In the genomic region with DNA sequence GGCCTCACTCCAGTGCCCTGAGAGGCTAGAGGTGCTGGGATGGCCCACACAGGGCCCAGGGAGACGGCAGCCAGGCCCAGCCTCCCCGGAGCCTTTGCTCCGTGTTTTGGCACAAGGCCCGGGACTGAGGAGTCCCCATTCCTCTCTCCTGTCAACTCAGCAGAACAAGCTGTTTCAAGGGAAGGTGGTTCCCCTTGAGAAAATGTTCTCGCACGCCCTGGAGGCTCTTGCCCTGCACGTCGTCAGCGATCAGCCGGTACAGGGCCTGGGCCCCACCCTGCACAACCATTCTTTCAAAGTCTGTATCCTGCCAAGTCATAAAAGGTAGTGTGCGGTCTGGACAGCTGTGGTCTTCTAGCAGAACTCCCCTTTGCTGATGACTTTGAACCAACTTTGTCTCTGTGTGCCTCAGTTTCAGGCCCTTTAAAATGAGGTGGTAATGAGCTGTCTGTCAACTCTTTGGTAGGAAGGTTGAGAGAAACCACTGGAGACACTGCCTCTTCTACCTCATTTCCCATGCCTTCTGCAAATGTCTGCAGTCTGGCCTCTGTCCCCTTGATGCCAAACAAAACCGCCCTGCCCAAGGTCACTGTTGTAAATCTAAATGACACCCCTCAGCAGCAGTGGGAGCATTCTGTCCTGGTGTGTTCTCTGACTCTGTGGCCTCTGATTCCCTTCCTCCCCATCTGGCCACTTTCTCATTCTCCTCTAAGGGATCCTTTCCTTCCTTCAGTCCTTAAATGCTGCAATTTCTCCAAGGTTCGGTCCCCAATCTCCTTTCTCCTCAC, we compare ENCODE assay signal across 8 cellular contexts.
DNase-seq lines count a peak whose midpoint lies in the region; ATAC-seq and TF ChIP-seq lines count a peak whose summit lies in the region.

No MANE protein-coding gene starts in this region.

- TF ChIP-seq CTCF in fibroblast of villous mesenchyme (IDR thresholded peaks at IDR 0.05; ENCODE audit: insufficient read depth, low read depth, low read length), result no peak
- no peak for TF ChIP-seq CTCF in gastrocnemius medialis (IDR thresholded peaks at IDR 0.05 in 4 of 5, conservative IDR thresholded peaks at IDR 0.05 in 1 of 5)

- no peaks in the 10 kb centered on the region for H3K36me3 ChIP-seq in gastrocnemius medialis

- intact Hi-C loops in gastrocnemius medialis (cut with DNase I; ENCODE audit: low total_unique reads), result no loop called here

- H3K4me1 ChIP-seq in gastrocnemius medialis, result peaks cover 7 to 21% of the 10 kb centered on the region in 2 donors

- H3K27me3 ChIP-seq in gastrocnemius medialis, result no peaks in the 10 kb centered on the region

- peak overlapping the region in 3 of 4 donors; percentile 16 to 67 (median 20) for H3K27ac ChIP-seq in gastrocnemius medialis

- TF ChIP-seq POLR2A in gastrocnemius medialis (IDR thresholded peaks at IDR 0.05) (no peak), erythroblast (IDR thresholded peaks at IDR 0.05; ENCODE audit: low read length) (no peak)

- in situ Hi-C loops in gastrocnemius medialis (cut with MboI; ENCODE audit: low sequenced_read_pairs in 4 of 4), result no loop called here

- H3K9me3 ChIP-seq in gastrocnemius medialis, result no peaks in the 10 kb centered on the region

- DNase-seq in fibroblast of villous mesenchyme (ENCODE audit: low read depth) (peak; percentile 84), gastrocnemius medialis (peak; percentile 46 to 63), inferior parietal cortex (ENCODE audit: extremely low spot score) (no peak), erythroblast (lab: John Stamatoyannopoulos, UW) (no peak)

- ATAC-seq in GM18907 (IDR thresholded peaks at IDR 0.05; ENCODE audit: unreplicated experiment) (peak; percentile 97), HG02884 (IDR thresholded peaks at IDR 0.05; ENCODE audit: unreplicated experiment) (peak; percentile 97), gastrocnemius medialis (peak; percentile 82 to 91), GM18520 (IDR thresholded peaks at IDR 0.05; ENCODE audit: unreplicated experiment) (no peak)
- peak; percentile 96 to 98 for ATAC-seq in activated CD4-positive, CD25-positive, alpha-beta regulatory T cell treated with anti-CD3 and anti-CD28 coated beads, Interleukin-2, amount 50 U/mL, for 24 hours

- H3K4me3 ChIP-seq in fibroblast of villous mesenchyme (ENCODE audit: low read depth, low read length) (no peak overlapping the region), gastrocnemius medialis (no peak overlapping the region)

Comparison
In these comparisons a context has a peak if more than half of its experiments do, and no peak if none do; other contexts are left out.
1. DNase-seq: peak in fibroblast of villous mesenchyme (single experiment) and gastrocnemius medialis (2 of 2); none in inferior parietal cortex (single experiment) and erythroblast (0 of 2).